22 cellular contexts compared by ENCODE assay signal in genomic region chr17:41476866-41477815, GRCh38. TPM values are rescaled to one million over a fixed set of nuclear protein-coding genes. Genes with fewer than 3 reads are reported as not detected.
"Had no signal": no experiment of that assay in that cellular context is flagged by ENCODE, and none has a peak within 500 bp of the region (broad histone marks: within the 10 kb centered on the region; RNA-seq: fewer than 3 reads in every experiment).

No MANE protein-coding gene starts in this region.

- DNase-seq: Karpas-422, KG1, MG63, NCI-H1092, NCI-H1105 treated with DMSO at 0.1 percent for 48 hours, NCI-H1417 treated with DMSO at 0.1 percent for 48 hours, NCI-H146, NCI-H1694 treated with DMSO at 0.1 percent for 48 hours, NCI-H1930, NCI-H2081 treated with DMSO at 0.1 percent for 48 hours, NCI-H2171, NCI-H226, NCI-H446, NCI-H510A, NCI-H524 treated with DMSO at 0.1 percent for 48 hours, NCI-H69, NCI-H774, Right ventricle myocardium superior, RPMI8226, SIG-M5 had no signal

- H3K9me3 ChIP-seq: SJSA1 had no signal

RNA-seq across cellular contexts. Expression of gene KRT35, which starts 3.8 kb away (rescaled TPM):
- total RNA-seq: HT1080, Right ventricle myocardium superior, SJSA1 had no signal

RNA-seq across cellular contexts. Expression of gene KRT32, which starts 10.0 kb away (rescaled TPM):
- total RNA-seq: HT1080, Right ventricle myocardium superior, SJSA1 had no signal

RNA-seq across cellular contexts. Expression of gene KRT36, which starts 12.6 kb away (rescaled TPM):
- total RNA-seq: HT1080, Right ventricle myocardium superior, SJSA1 had no signal

RNA-seq across cellular contexts. Expression of gene KRT13, which starts 28.3 kb away (rescaled TPM):
- total RNA-seq: HT1080, Right ventricle myocardium superior, SJSA1 had no signal

RNA-seq across cellular contexts. Expression of gene KRT38, which starts 36.4 kb away (rescaled TPM):
- total RNA-seq: HT1080, Right ventricle myocardium superior, SJSA1 had no signal
